24 cellular contexts compared by ENCODE assay signal in genomic region chr4:83873996-83874395, GRCh38.
"Had no signal": no experiment of that assay in that cellular context is flagged by ENCODE, and none has a peak within 500 bp of the region (broad histone marks: within the 10 kb centered on the region; RNA-seq: fewer than 3 reads in every experiment).

No MANE protein-coding gene starts in this region.

- DNase-seq: naive thymus-derived CD8-positive, alpha-beta T cell; nephron progenitor cell; nucleus accumbens; pancreas; retina; right lobe of liver; sigmoid colon; small intestine; stimulated activated CD4-positive, alpha-beta T cell treated with anti-CD3 and anti-CD28 coated beads, Interleukin-15, amount 100 ng/mL, for 24 hours; stimulated activated CD4-positive, alpha-beta T cell treated with anti-CD3 and anti-CD28 coated beads, Interleukin-2, amount 100 ng/mL, for 24 hours; stimulated activated CD4-positive, alpha-beta T cell treated with anti-CD3 and anti-CD28 coated beads, Interleukin-2, amount 100 ng/mL, for 48 hours; stimulated activated CD4-positive, alpha-beta T cell treated with anti-CD3 and anti-CD28 coated beads, Interleukin-4, amount 100 ng/mL, for 24 hours; stimulated activated naive B cell treated with anti-CD40 and anti-IgM and Interleukin-4, amounts not matched to agents 10 μg/mL and 1 μg/mL and 100 μg/mL, for 72 hours; stimulated activated naive CD4-positive, alpha-beta T cell treated with Interleukin-2 at 50 U/mL for 16 hours; stomach; thyroid gland; upper lobe of left lung had no signal

- FAIRE-seq: pancreas, small intestine, urothelium cell line had no signal

- H3K27ac ChIP-seq: neutrophil, pancreas, prostate gland, right atrium auricular region, right lobe of liver, sigmoid colon, stomach, thoracic aorta, thyroid gland, tibial nerve, upper lobe of left lung, vagina had no signal
